ENCODE assay signal across 29 cellular contexts in genomic region chr22:33889748-33890147, GRCh38. TPM values are rescaled to one million over a fixed set of nuclear protein-coding genes. Genes with fewer than 3 reads are reported as not detected.
A peak's percentile ranks its signal among the peaks of the same experiment; 100 is the strongest.
DNase-seq lines count a peak whose midpoint lies in the region; ATAC-seq and TF ChIP-seq lines count a peak whose summit lies in the region.
"Had no signal": no experiment of that assay in that cellular context is flagged by ENCODE, and none has a peak within 500 bp of the region (broad histone marks: within the 10 kb centered on the region; RNA-seq: fewer than 3 reads in every experiment).

No MANE protein-coding gene starts in this region.

- H3K27me3 ChIP-seq in OCI-LY1 (ENCODE audit: insufficient read depth, low read length) = no peaks in the 10 kb centered on the region; the same call in 1 of the 2 replicates
- H3K27me3 ChIP-seq: brain microvascular endothelial cell, pancreas, stomach, uterus had no signal

- H3K4me2 ChIP-seq in OCI-LY1 (ENCODE audit: low read length) = peak overlapping the region; percentile 14; the same call in 1 of the 2 replicates
- H3K4me2 ChIP-seq: smooth muscle cell had no signal

- H3K4me1 Mint-ChIP-seq in immature natural killer cell = peaks cover 13 to 18% of the 10 kb centered on the region in 2 donors
- H3K4me1 Mint-ChIP-seq: nephron had no signal

- no peak overlapping the region for H2AFZ ChIP-seq in OCI-LY1 (ENCODE audit: low read length)
- H2AFZ ChIP-seq: GM23248 had no signal

- TF ChIP-seq CTCF in OCI-LY1 (IDR thresholded peaks at IDR 0.05; ENCODE audit: low read length) = no peak

- DNase-seq in left cardiac atrium (peak; percentile 38), cardiac septum (ENCODE audit: low spot score) (no peak), immature natural killer cell (peak in 1 of 3 donors; percentile 2), SIG-M5 (lab: John Stamatoyannopoulos, UW) (no peak), T-helper 1 cell (no peak), NCI-H2029 treated with DMSO at 0.1 percent for 48 hours (lab: John Stamatoyannopoulos, UW) (no peak), NCI-H1930 (lab: John Stamatoyannopoulos, UW) (no peak)
- DNase-seq: activated CD4-positive, alpha-beta T cell treated with anti-CD3 and anti-CD28 coated beads for 4 hours; activated CD8-positive, alpha-beta T cell treated with anti-CD3 and anti-CD28 coated beads, Interleukin-2, amount 10 ng/mL, durations not matched to agents 7 days and 5 days; activated naive CD4-positive, alpha-beta T cell treated with anti-CD3 and anti-CD28 coated beads, Interleukin-2, amount 50 U/mL, for 16 hours; brain microvascular endothelial cell; CD4-positive, alpha-beta T cell; foreskin melanocyte; GM23248; kidney glomerular epithelial cell; NCI-H1048; NCI-H1694 treated with DMSO at 0.1 percent for 48 hours; NCI-H524; pancreas; retina; SHP77 treated with DMSO at 0.1 percent for 48 hours; stimulated activated CD4-positive, alpha-beta T cell treated with anti-CD3 and anti-CD28 coated beads, Interleukin-1b, Interleukin-23, amount 100 ng/mL, for 48 hours; stomach; uterus had no signal

- H3K79me2 ChIP-seq in OCI-LY1 (ENCODE audit: insufficient read depth, low read length) = no peaks in the 10 kb centered on the region

- H3K27ac Mint-ChIP-seq in immature natural killer cell = no peak overlapping the region
- H3K27ac Mint-ChIP-seq: activated CD8-positive, alpha-beta T cell treated with anti-CD3 and anti-CD28 coated beads, Interleukin-2, amount 10 ng/mL, durations not matched to agents 7 days and 5 days; CD4-positive, alpha-beta T cell; nephron; T-helper 2 cell treated with Interferon-gamma antibody and Interleukin-4, amounts not matched to agents 5 μg/mL and 100 μg/mL, for 36 hours had no signal

- no peaks in the 10 kb centered on the region for H3K36me3 Mint-ChIP-seq in immature natural killer cell

- no peaks in the 10 kb centered on the region for H4K20me1 ChIP-seq in OCI-LY1 (ENCODE audit: insufficient read depth, low read length)

- no peak for ATAC-seq in left cardiac atrium
- ATAC-seq: activated CD8-positive, alpha-beta T cell treated with anti-CD3 and anti-CD28 coated beads, Interleukin-2, amount 10 ng/mL, durations not matched to agents 7 days and 5 days; pancreas had no signal

- no peak overlapping the region for H3K9ac ChIP-seq in OCI-LY1 (ENCODE audit: low read length)
- H3K9ac ChIP-seq: GM23248 had no signal

- no peaks in the 10 kb centered on the region; the same call in 1 of the 2 replicates for H3K36me3 ChIP-seq in OCI-LY1 (ENCODE audit: insufficient read depth, low read length)
- H3K36me3 ChIP-seq: brain microvascular endothelial cell, pancreas, stomach, uterus had no signal

- peaks cover 0 to 2% (median 0%) of the 10 kb centered on the region in 3 donors for H3K27me3 Mint-ChIP-seq in immature natural killer cell (ENCODE audit: low read depth in 3 of 3)
- H3K27me3 Mint-ChIP-seq: CD4-positive, alpha-beta T cell had no signal

- no peaks in the 10 kb centered on the region for H3K9me2 ChIP-seq in OCI-LY1 (ENCODE audit: low read depth, low read length)

- no peaks in the 10 kb centered on the region for H3K9me3 Mint-ChIP-seq in immature natural killer cell
- H3K9me3 Mint-ChIP-seq: CD4-positive, alpha-beta T cell; nephron had no signal

- H3K4me1 ChIP-seq in OCI-LY1 (ENCODE audit: insufficient read depth, low read length, severe bottlenecking) = peaks cover 30% of the 10 kb centered on the region
- H3K4me1 ChIP-seq: uterus had no signal

- H3K27ac ChIP-seq in OCI-LY1 (ENCODE audit: low read depth, low read length, poor library complexity, severe bottlenecking) = no peak overlapping the region
- H3K27ac ChIP-seq: brain microvascular endothelial cell, GM23248, pancreas, stomach, uterus had no signal

- no peaks in the 10 kb centered on the region for H3F3A ChIP-seq in OCI-LY1 (ENCODE audit: insufficient read depth, low read length)

- H3K9me3 ChIP-seq in OCI-LY1 (ENCODE audit: low read length) = no peaks in the 10 kb centered on the region
- H3K9me3 ChIP-seq: pancreas, stomach, uterus had no signal

- intact Hi-C loops in left cardiac atrium (cut with DNase I) = no loop called here
- intact Hi-C loops in cardiac septum (cut with DNase I) = no loop called here

- H3K4me3 Mint-ChIP-seq in immature natural killer cell = peak overlapping the region; percentile 31 to 55 (median 38)
- H3K4me3 Mint-ChIP-seq: activated CD8-positive, alpha-beta T cell treated with anti-CD3 and anti-CD28 coated beads, Interleukin-2, amount 10 ng/mL, durations not matched to agents 7 days and 5 days; CD4-positive, alpha-beta T cell; nephron; T-helper 2 cell treated with Interferon-gamma antibody and Interleukin-4, amounts not matched to agents 5 μg/mL and 100 μg/mL, for 36 hours had no signal

- no peak overlapping the region for H3K4me3 ChIP-seq in OCI-LY1 (ENCODE audit: low read depth, low read length, poor library complexity, severe bottlenecking)
- H3K4me3 ChIP-seq: GM23248, lung, pancreas, smooth muscle cell, stomach, uterus had no signal

RNA-seq across cellular contexts. Expression of gene LARGE1, which starts 30.5 kb away (rescaled TPM):
- total RNA-seq in left cardiac atrium (100 to 1,000 TPM in 1 of 2 donors, 10 to 100 TPM in 1; 66.5 to 103 TPM), cardiac septum (119 TPM)
- under 1 TPM in 2 of 3 donors, not detected in 1; 0.04 to 0.29 TPM for polyA plus RNA-seq in immature natural killer cell
